ENCODE assay signal across 2 cellular contexts in the genomic region with DNA sequence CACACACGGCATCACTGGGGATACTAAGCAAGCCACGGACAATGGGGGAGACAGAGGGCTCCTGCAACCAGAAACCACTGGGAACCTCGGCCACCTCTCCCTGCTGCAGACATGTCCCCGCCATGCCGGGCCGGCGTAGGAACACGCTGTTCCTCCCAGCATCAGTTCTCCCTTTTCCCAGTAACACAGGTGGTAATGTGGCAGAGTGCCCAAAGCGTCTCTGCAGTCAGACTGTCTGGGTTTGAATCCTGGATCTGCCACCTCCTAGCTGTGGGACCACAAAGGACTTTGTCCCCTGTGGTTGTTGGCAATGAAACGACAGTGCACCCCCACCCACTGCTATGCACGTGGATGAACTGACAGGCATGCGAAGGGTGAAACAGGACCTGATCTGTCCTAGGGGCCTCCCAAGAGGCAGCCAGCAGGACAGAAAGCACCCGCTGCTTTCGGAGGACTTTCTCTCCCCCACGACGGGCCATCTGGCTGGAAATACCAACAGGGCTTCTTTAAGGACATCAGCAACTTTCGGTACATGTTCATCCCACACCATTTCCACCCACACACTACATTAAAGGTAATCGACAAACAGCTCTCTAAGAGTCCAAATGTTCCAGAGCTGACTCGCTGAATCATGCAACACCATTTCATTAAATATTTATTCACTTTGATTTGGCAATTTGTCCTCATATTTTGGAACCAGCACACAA.
TF ChIP-seq lines count a peak whose summit lies in the region.

No MANE protein-coding gene starts in this region.

TF ChIP-seq in A549, 52 proteins besides CTCF, POLR2A, EP300 and RAD21:
- TF ChIP-seq RCOR1 (IDR thresholded peaks at IDR 0.05; ENCODE audit: low read depth, low read length), result no peak
- TF ChIP-seq BHLHE40 (IDR thresholded peaks at IDR 0.05; ENCODE audit: low read depth, low read length), result no peak
- TF ChIP-seq ZSCAN20 (CRISPR knock-in tag; IDR thresholded peaks at IDR 0.05), result no peak
- no peak for TF ChIP-seq POLR2AphosphoS2 (conservative IDR thresholded peaks at IDR 0.05; ENCODE audit: low read length)
- TF ChIP-seq SREBF2 (IDR thresholded peaks at IDR 0.05), result no peak
- TF ChIP-seq, protein P1, sequence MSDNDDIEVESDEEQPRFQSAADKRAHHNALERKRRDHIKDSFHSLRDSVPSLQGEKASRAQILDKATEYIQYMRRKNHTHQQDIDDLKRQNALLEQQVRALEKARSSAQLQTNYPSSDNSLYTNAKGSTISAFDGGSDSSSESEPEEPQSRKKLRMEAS (IDR thresholded peaks at IDR 0.05), result no peak
- TF ChIP-seq JUNB (IDR thresholded peaks at IDR 0.05), result no peak
- TF ChIP-seq PHF8 (IDR thresholded peaks at IDR 0.05; ENCODE audit: borderline replicate concordance, low read depth), result no peak
- no peak for TF ChIP-seq KDM1A (IDR thresholded peaks at IDR 0.05; ENCODE audit: low read depth)
- TF ChIP-seq, protein P2, sequence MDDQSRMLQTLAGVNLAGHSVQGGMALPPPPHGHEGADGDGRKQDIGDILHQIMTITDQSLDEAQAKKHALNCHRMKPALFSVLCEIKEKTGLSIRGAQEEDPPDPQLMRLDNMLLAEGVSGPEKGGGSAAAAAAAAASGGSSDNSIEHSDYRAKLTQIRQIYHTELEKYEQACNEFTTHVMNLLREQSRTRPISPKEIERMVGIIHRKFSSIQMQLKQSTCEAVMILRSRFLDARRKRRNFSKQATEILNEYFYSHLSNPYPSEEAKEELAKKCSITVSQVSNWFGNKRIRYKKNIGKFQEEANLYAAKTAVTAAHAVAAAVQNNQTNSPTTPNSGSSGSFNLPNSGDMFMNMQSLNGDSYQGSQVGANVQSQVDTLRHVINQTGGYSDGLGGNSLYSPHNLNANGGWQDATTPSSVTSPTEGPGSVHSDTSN (IDR thresholded peaks at IDR 0.05), result no peak
- TF ChIP-seq HOXA7 (CRISPR knock-in tag; IDR thresholded peaks at IDR 0.05), result no peak
- TF ChIP-seq TP53 (CRISPR knock-in tag; IDR thresholded peaks at IDR 0.05), result no peak
- TF ChIP-seq, protein P3, sequence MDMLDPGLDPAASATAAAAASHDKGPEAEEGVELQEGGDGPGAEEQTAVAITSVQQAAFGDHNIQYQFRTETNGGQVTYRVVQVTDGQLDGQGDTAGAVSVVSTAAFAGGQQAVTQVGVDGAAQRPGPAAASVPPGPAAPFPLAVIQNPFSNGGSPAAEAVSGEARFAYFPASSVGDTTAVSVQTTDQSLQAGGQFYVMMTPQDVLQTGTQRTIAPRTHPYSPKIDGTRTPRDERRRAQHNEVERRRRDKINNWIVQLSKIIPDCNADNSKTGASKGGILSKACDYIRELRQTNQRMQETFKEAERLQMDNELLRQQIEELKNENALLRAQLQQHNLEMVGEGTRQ (IDR thresholded peaks at IDR 0.05), result no peak
- TF ChIP-seq HOXB13 (CRISPR knock-in tag; IDR thresholded peaks at IDR 0.05; ENCODE audit: low read depth), result no peak
- no peak for TF ChIP-seq FOSL2 (IDR thresholded peaks at IDR 0.05)
- TF ChIP-seq FOSL2 (CRISPR knock-in tag; IDR thresholded peaks at IDR 0.05), result no peak
- no peak for TF ChIP-seq KDM5A (IDR thresholded peaks at IDR 0.05)

TF ChIP-seq in H1, 55 proteins besides CTCF, POLR2A, EP300 and RAD21:
- TF ChIP-seq KDM4A (IDR thresholded peaks at IDR 0.05; ENCODE audit: low read depth, low read length, severe bottlenecking) (no peak), BCL11A (IDR thresholded peaks at IDR 0.05; ENCODE audit: low read depth in 2 of 2, low read length in 2 of 2) (no peak), TEAD4 (IDR thresholded peaks at IDR 0.05; ENCODE audit: low read depth, low read length) (no peak), CEBPB (IDR thresholded peaks at IDR 0.05; ENCODE audit: low read depth, low read length) (no peak), FOSL1 (IDR thresholded peaks at IDR 0.05; ENCODE audit: insufficient read depth, low read depth, low read length) (no peak), SP1 (IDR thresholded peaks at IDR 0.05; ENCODE audit: low read depth, low read length) (no peak), POLR2AphosphoS5 (IDR thresholded peaks at IDR 0.05; ENCODE audit: low read depth, low read length) (no peak), POU5F1 (IDR thresholded peaks at IDR 0.05; ENCODE audit: low read depth, low read length) (no peak), RNF2 (IDR thresholded peaks at IDR 0.05; ENCODE audit: borderline replicate concordance, low read depth, low read length, missing control alignments, poor library complexity, severe bottlenecking) (no peak), SUZ12 (IDR thresholded peaks at IDR 0.05; ENCODE audit: low read length) (no peak), YY1 (IDR thresholded peaks at IDR 0.05; ENCODE audit: low read depth, low read length) (no peak), HDAC6 (IDR thresholded peaks at IDR 0.05; ENCODE audit: low read depth, low read length) (no peak), JUN (IDR thresholded peaks at IDR 0.05; ENCODE audit: low read depth, low read length) (no peak), CHD1 (IDR thresholded peaks at IDR 0.05; ENCODE audit: low read depth, low read length) (no peak), SIX5 (IDR thresholded peaks at IDR 0.05; ENCODE audit: low read depth, low read length) (no peak)
- TF ChIP-seq, protein P4, sequence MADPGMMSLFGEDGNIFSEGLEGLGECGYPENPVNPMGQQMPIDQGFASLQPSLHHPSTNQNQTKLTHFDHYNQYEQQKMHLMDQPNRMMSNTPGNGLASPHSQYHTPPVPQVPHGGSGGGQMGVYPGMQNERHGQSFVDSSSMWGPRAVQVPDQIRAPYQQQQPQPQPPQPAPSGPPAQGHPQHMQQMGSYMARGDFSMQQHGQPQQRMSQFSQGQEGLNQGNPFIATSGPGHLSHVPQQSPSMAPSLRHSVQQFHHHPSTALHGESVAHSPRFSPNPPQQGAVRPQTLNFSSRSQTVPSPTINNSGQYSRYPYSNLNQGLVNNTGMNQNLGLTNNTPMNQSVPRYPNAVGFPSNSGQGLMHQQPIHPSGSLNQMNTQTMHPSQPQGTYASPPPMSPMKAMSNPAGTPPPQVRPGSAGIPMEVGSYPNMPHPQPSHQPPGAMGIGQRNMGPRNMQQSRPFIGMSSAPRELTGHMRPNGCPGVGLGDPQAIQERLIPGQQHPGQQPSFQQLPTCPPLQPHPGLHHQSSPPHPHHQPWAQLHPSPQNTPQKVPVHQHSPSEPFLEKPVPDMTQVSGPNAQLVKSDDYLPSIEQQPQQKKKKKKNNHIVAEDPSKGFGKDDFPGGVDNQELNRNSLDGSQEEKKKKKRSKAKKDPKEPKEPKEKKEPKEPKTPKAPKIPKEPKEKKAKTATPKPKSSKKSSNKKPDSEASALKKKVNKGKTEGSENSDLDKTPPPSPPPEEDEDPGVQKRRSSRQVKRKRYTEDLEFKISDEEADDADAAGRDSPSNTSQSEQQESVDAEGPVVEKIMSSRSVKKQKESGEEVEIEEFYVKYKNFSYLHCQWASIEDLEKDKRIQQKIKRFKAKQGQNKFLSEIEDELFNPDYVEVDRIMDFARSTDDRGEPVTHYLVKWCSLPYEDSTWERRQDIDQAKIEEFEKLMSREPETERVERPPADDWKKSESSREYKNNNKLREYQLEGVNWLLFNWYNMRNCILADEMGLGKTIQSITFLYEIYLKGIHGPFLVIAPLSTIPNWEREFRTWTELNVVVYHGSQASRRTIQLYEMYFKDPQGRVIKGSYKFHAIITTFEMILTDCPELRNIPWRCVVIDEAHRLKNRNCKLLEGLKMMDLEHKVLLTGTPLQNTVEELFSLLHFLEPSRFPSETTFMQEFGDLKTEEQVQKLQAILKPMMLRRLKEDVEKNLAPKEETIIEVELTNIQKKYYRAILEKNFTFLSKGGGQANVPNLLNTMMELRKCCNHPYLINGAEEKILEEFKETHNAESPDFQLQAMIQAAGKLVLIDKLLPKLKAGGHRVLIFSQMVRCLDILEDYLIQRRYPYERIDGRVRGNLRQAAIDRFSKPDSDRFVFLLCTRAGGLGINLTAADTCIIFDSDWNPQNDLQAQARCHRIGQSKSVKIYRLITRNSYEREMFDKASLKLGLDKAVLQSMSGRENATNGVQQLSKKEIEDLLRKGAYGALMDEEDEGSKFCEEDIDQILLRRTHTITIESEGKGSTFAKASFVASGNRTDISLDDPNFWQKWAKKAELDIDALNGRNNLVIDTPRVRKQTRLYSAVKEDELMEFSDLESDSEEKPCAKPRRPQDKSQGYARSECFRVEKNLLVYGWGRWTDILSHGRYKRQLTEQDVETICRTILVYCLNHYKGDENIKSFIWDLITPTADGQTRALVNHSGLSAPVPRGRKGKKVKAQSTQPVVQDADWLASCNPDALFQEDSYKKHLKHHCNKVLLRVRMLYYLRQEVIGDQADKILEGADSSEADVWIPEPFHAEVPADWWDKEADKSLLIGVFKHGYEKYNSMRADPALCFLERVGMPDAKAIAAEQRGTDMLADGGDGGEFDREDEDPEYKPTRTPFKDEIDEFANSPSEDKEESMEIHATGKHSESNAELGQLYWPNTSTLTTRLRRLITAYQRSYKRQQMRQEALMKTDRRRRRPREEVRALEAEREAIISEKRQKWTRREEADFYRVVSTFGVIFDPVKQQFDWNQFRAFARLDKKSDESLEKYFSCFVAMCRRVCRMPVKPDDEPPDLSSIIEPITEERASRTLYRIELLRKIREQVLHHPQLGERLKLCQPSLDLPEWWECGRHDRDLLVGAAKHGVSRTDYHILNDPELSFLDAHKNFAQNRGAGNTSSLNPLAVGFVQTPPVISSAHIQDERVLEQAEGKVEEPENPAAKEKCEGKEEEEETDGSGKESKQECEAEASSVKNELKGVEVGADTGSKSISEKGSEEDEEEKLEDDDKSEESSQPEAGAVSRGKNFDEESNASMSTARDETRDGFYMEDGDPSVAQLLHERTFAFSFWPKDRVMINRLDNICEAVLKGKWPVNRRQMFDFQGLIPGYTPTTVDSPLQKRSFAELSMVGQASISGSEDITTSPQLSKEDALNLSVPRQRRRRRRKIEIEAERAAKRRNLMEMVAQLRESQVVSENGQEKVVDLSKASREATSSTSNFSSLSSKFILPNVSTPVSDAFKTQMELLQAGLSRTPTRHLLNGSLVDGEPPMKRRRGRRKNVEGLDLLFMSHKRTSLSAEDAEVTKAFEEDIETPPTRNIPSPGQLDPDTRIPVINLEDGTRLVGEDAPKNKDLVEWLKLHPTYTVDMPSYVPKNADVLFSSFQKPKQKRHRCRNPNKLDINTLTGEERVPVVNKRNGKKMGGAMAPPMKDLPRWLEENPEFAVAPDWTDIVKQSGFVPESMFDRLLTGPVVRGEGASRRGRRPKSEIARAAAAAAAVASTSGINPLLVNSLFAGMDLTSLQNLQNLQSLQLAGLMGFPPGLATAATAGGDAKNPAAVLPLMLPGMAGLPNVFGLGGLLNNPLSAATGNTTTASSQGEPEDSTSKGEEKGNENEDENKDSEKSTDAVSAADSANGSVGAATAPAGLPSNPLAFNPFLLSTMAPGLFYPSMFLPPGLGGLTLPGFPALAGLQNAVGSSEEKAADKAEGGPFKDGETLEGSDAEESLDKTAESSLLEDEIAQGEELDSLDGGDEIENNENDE (IDR thresholded peaks at IDR 0.05; ENCODE audit: insufficient replicate concordance, low read length), result no peak
